Comparison of ENCODE assay signal across 15 cellular contexts in the genomic region with DNA sequence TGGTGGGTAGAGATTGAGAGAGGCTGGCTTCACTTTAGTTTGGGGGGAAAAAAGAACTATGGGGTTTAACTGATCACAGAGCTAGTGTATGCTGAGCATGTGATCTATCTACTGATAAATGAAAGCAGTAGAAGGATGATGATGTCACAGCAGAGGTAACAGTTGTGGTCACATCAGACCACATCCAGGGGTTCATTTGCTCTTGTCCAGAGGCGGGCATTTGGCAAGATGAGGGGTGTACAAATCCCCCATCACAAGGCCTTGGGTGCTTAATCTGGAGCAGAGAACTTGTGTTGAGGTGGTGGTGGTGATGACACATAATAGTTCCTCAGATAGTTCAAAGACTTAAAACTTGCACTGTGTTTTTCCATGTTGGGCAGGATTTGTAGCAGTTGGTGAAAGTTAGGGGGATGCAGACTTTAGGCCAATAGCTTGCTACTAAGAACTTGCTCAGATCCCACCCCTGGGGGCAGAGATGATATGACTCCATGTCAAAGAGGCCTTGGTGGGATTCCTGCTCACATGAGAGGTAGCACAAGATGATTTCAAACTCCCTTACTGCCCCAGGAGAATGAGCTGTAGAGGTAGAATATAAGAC.
A peak's percentile ranks its signal among the peaks of the same experiment; 100 is the strongest.
DNase-seq lines count a peak whose midpoint lies in the region; ATAC-seq, FAIRE-seq and TF ChIP-seq lines count a peak whose summit lies in the region.
"Had no signal": no experiment of that assay in that cellular context is flagged by ENCODE, and none has a peak within 500 bp of the region (broad histone marks: within the 10 kb centered on the region; RNA-seq: fewer than 3 reads in every experiment).

No MANE protein-coding gene starts in this region.

- no peak overlapping the region for H3K27ac ChIP-seq in K562 (ENCODE audit: extremely low read depth, low read depth, low read length)
- H3K27ac ChIP-seq: neutrophil, PC-9, right atrium auricular region had no signal

- WGBS in K562 (ENCODE audit: insufficient coverage, low coverage, missing lambda C conversion rate), result 18% methylated on average over 1 of the region's 1 CpG

- 0 out of 2 replicates have a peak, but pooled peaks cover 3% of the 10 kb centered on the region for H4K20me1 ChIP-seq in K562 (replicated peaks; ENCODE audit: control insufficient read depth, insufficient read depth, low read length)

- in situ Hi-C loops in K562 (cut with MboI), result no loop called here

- ATAC-seq in K562 (no peak), GM18909 (IDR thresholded peaks at IDR 0.05; ENCODE audit: poor library complexity, unreplicated experiment) (no peak)

- no peak for TF ChIP-seq POLR2A in K562 (conservative IDR thresholded peaks at IDR 0.05)

- peak; percentile 28 for DNase-seq in stimulated activated CD4-positive, alpha-beta T cell treated with anti-CD3 and anti-CD28 coated beads, Interleukin-15, amount 100 ng/mL, for 24 hours
- no peak for DNase-seq in stimulated activated CD4-positive, alpha-beta T cell treated with anti-CD3 and anti-CD28 coated beads, Interleukin-2, amount 100 ng/mL, for 24 hours
- DNase-seq in K562 (ENCODE audit: extremely low read depth in 1 of 4, low spot score in 3 of 4) (no peak), iPS-NIHi7 (ENCODE audit: extremely low spot score) (no peak), HFFc6 (no peak), HK-2 (ENCODE audit: unreplicated experiment) (no peak)
- DNase-seq: effector CD8-positive, alpha-beta T cell; kidney; NCI-H2107; PC-9 had no signal

- TF ChIP-seq EP300 in K562 (IDR thresholded peaks at IDR 0.05; ENCODE audit: low read length), result no peak

- no peak for FAIRE-seq in K562 (lab: Jason Lieb, UNC)
- FAIRE-seq: D721Med, kidney had no signal

- intact Hi-C loops in K562 (cut with micrococcal nuclease), result no loop called here

- H3K9me3 Mint-ChIP-seq in T-helper 1 cell treated with Interleukin-12 subunit alpha and Interleukin-12 subunit beta and Interleukin-4 antibody, amounts not matched to agents 30 μg/mL and 1 μg/mL, for 36 hours, result peaks cover 4% of the 10 kb centered on the region
- no peaks in the 10 kb centered on the region for H3K9me3 Mint-ChIP-seq in HFFc6

- H3K4me3 Mint-ChIP-seq in T-helper 1 cell treated with Interleukin-12 subunit alpha and Interleukin-12 subunit beta and Interleukin-4 antibody, amounts not matched to agents 30 μg/mL and 1 μg/mL, for 36 hours, result no peak overlapping the region
- no peak overlapping the region for H3K4me3 Mint-ChIP-seq in HFFc6

- H3K36me3 Mint-ChIP-seq in T-helper 1 cell treated with Interleukin-12 subunit alpha and Interleukin-12 subunit beta and Interleukin-4 antibody, amounts not matched to agents 30 μg/mL and 1 μg/mL, for 36 hours (ENCODE audit: low read depth), result peaks cover 6% of the 10 kb centered on the region
- H3K36me3 Mint-ChIP-seq in HFFc6 (ENCODE audit: low read depth), result no peaks in the 10 kb centered on the region

- no peak overlapping the region for H2AFZ ChIP-seq in K562 (ENCODE audit: low read depth, low read length)
- H2AFZ ChIP-seq: PC-9 had no signal

- TF ChIP-seq CTCF in K562 (IDR thresholded peaks at IDR 0.05 in 2 of 3, conservative IDR thresholded peaks at IDR 0.05 in 1 of 3; ENCODE audit: insufficient read depth in 2 of 3, low read depth in 1 of 3, low read length in 3 of 3) (no peak), HFFc6 (IDR thresholded peaks at IDR 0.05) (no peak)

- no peaks in the 10 kb centered on the region for H3K27me3 ChIP-seq in K562 (ENCODE audit: control insufficient read depth in 2 of 2, insufficient read depth in 2 of 2, low read length in 2 of 2)
- H3K27me3 ChIP-seq: neutrophil, right atrium auricular region had no signal

- no peak overlapping the region for H3K4me2 ChIP-seq in K562 (ENCODE audit: insufficient read depth, low read length)
- H3K4me2 ChIP-seq: PC-9 had no signal

- H3K9me1 ChIP-seq in K562 (ENCODE audit: control insufficient read depth, insufficient read depth, low read length), result no peaks in the 10 kb centered on the region

- H3K79me2 ChIP-seq in K562 (ENCODE audit: control insufficient read depth, insufficient read depth, low read length), result no peaks in the 10 kb centered on the region

- H3K4me1 Mint-ChIP-seq in T-helper 1 cell treated with Interleukin-12 subunit alpha and Interleukin-12 subunit beta and Interleukin-4 antibody, amounts not matched to agents 30 μg/mL and 1 μg/mL, for 36 hours (ENCODE audit: low read depth), result peaks cover 56% of the 10 kb centered on the region
- H3K4me1 Mint-ChIP-seq in HFFc6 (ENCODE audit: low read depth), result peaks cover 46% of the 10 kb centered on the region

- peak overlapping the region; percentile 42 for H3K27ac Mint-ChIP-seq in T-helper 1 cell treated with Interleukin-12 subunit alpha and Interleukin-12 subunit beta and Interleukin-4 antibody, amounts not matched to agents 30 μg/mL and 1 μg/mL, for 36 hours
- no peak overlapping the region for H3K27ac Mint-ChIP-seq in HFFc6

- no peaks in the 10 kb centered on the region for H3K27me3 Mint-ChIP-seq in T-helper 1 cell treated with Interleukin-12 subunit alpha and Interleukin-12 subunit beta and Interleukin-4 antibody, amounts not matched to agents 30 μg/mL and 1 μg/mL, for 36 hours (ENCODE audit: low read depth)
- H3K27me3 Mint-ChIP-seq in HFFc6 (ENCODE audit: insufficient read depth), result peaks cover 4% of the 10 kb centered on the region; the same call in 1 of the 2 replicates

- CTCF ChIA-PET in K562 (lab: Yijun Ruan, JAX; ENCODE audit: low intra/inter-chr PET ratio), result no interaction called here

- H3K36me3 ChIP-seq in K562 (ENCODE audit: control insufficient read depth, insufficient read depth, low read length), result no peaks in the 10 kb centered on the region
- H3K36me3 ChIP-seq: neutrophil, right atrium auricular region had no signal

- no peak for TF ChIP-seq RAD21 in K562 (CRISPR knock-in tag; conservative IDR thresholded peaks at IDR 0.05 in 1 of 2, IDR thresholded peaks at IDR 0.05 in 1 of 2)

- no TSS peak for BruUV-seq in K562 (replicated peaks; lab: Mats Ljungman, UMichigan)

- no peaks in the 10 kb centered on the region for H3K9me3 ChIP-seq in K562 (replicated peaks; ENCODE audit: control insufficient read depth, insufficient read depth, low read depth, low read length)
- H3K9me3 ChIP-seq: neutrophil, right atrium auricular region had no signal

- peaks cover 5 to 12% of the 10 kb centered on the region in 2 experiments; a peak in 4 of 5 replicates for H3K4me1 ChIP-seq in K562 (replicated peaks in 1 of 2; ENCODE audit: control insufficient read depth in 2 of 2, insufficient read depth in 2 of 2, low read length in 2 of 2)
- H3K4me1 ChIP-seq: right atrium auricular region had no signal

- no peak overlapping the region for H3K9ac ChIP-seq in K562 (ENCODE audit: insufficient read depth in 1 of 2, low read depth in 2 of 2, low read length in 2 of 2)

- POLR2A ChIA-PET in K562 (lab: Yijun Ruan, JAX), result no interaction called here

- no peak overlapping the region for H3K4me3 ChIP-seq in K562
- H3K4me3 ChIP-seq: PC-9, right atrium auricular region had no signal

TF ChIP-seq in K562, 482 proteins besides CTCF, POLR2A, EP300 and RAD21:
- TF ChIP-seq ATF3 (IDR thresholded peaks at IDR 0.05) (peak; percentile 41; the same call in 1 of the 2 replicates), ATF3 (CRISPR knock-in tag; conservative IDR thresholded peaks at IDR 0.05) (no peak), CEBPB (tag; IDR thresholded peaks at IDR 0.05) (no peak), ATF1 (CRISPR knock-in tag; IDR thresholded peaks at IDR 0.05) (no peak), ATF1 (tag; IDR thresholded peaks at IDR 0.05) (0 out of 2 replicates have a peak, but pooled peaks have one; percentile 12), JUN (IDR thresholded peaks at IDR 0.05; ENCODE audit: borderline replicate concordance, low read depth, low read length) (peak; percentile 8; the same call in 1 of the 2 replicates), JUN (CRISPR knock-in tag; IDR thresholded peaks at IDR 0.05; ENCODE audit: borderline replicate concordance) (no peak), ETV5 (CRISPR knock-in tag; IDR thresholded peaks at IDR 0.05; ENCODE audit: low read depth) (no peak), CAMTA2 (CRISPR knock-in tag; conservative IDR thresholded peaks at IDR 0.05) (no peak), SMC3 (conservative IDR thresholded peaks at IDR 0.05; ENCODE audit: insufficient read depth, low read depth, low read length) (no peak), LEF1 (IDR thresholded peaks at IDR 0.05) (no peak), SRSF1 (IDR thresholded peaks at IDR 0.05; ENCODE audit: low read depth, low read length) (no peak), NFATC3 (IDR thresholded peaks at IDR 0.05) (no peak), NCOA6 (IDR thresholded peaks at IDR 0.05) (no peak), CCAR2 (IDR thresholded peaks at IDR 0.05; ENCODE audit: low read depth, low read length) (no peak), ZNF561 (CRISPR knock-in tag; conservative IDR thresholded peaks at IDR 0.05) (no peak)
